ENCODE assay signal across 1 cellular context in genomic region chr2:72915907-72916742, GRCh38.
TF ChIP-seq lines count a peak whose summit lies in the region.

No MANE protein-coding gene starts in this region.

TF ChIP-seq in GM12878, 131 proteins besides CTCF, POLR2A, EP300 and RAD21 (continued from another document and continues in another):
- TF ChIP-seq USF2 (IDR thresholded peaks at IDR 0.05; ENCODE audit: borderline replicate concordance, low read depth, low read length) (no peak), RAD51 (IDR thresholded peaks at IDR 0.05) (no peak), TARDBP (IDR thresholded peaks at IDR 0.05; ENCODE audit: borderline replicate concordance) (no peak), PBX3 (IDR thresholded peaks at IDR 0.05; ENCODE audit: insufficient replicate concordance, low read depth, low read length) (no peak), STAT3 (IDR thresholded peaks at IDR 0.05; ENCODE audit: low read depth, low read length) (no peak), ZZZ3 (IDR thresholded peaks at IDR 0.05; ENCODE audit: control insufficient read depth, insufficient read length, low read depth) (no peak), PKNOX1 (IDR thresholded peaks at IDR 0.05) (peak; percentile 15; the same call in 1 of the 2 replicates), CREB1 (IDR thresholded peaks at IDR 0.05; ENCODE audit: low read depth) (no peak), E2F4 (IDR thresholded peaks at IDR 0.05; ENCODE audit: low read depth, low read length) (no peak), ZNF384 (IDR thresholded peaks at IDR 0.05; ENCODE audit: borderline replicate concordance, low read depth, low read length) (no peak), MXI1 (IDR thresholded peaks at IDR 0.05; ENCODE audit: low read depth, low read length) (no peak; the same call in 1 of the 2 replicates), ZNF217 (IDR thresholded peaks at IDR 0.05) (no peak), PAX8 (IDR thresholded peaks at IDR 0.05) (no peak), ATF3 (IDR thresholded peaks at IDR 0.05; ENCODE audit: borderline replicate concordance, extremely low read depth, low read depth, low read length) (no peak), ZBTB11 (CRISPR knock-in tag; IDR thresholded peaks at IDR 0.05) (no peak), FOXM1 (IDR thresholded peaks at IDR 0.05; ENCODE audit: low read depth, low read length) (no peak), PRDM15 (CRISPR knock-in tag; IDR thresholded peaks at IDR 0.05) (no peak), BCLAF1 (IDR thresholded peaks at IDR 0.05) (no peak), CEBPB (IDR thresholded peaks at IDR 0.05; ENCODE audit: borderline replicate concordance in 1 of 2, low read depth in 2 of 2, low read length in 2 of 2) (no peak), REST (IDR thresholded peaks at IDR 0.05; ENCODE audit: low read depth, low read length) (no peak), SMAD1 (IDR thresholded peaks at IDR 0.05; ENCODE audit: low read depth, partially characterized antibody) (no peak), RFX5 (IDR thresholded peaks at IDR 0.05; ENCODE audit: low read depth, low read length) (no peak), EED (IDR thresholded peaks at IDR 0.05; ENCODE audit: low read depth) (no peak), CBX3 (IDR thresholded peaks at IDR 0.05; ENCODE audit: borderline replicate concordance, low read depth) (no peak), SP1 (IDR thresholded peaks at IDR 0.05; ENCODE audit: low read depth, low read length) (peak; percentile 94), CREM (IDR thresholded peaks at IDR 0.05; ENCODE audit: low read depth) (0 out of 2 replicates have a peak, but pooled peaks have one; percentile 10), E2F8 (IDR thresholded peaks at IDR 0.05; ENCODE audit: low read depth, partially characterized antibody) (no peak), ZNF24 (IDR thresholded peaks at IDR 0.05) (peak; percentile 57; the same call in 1 of the 2 replicates), ZNF274 (IDR thresholded peaks at IDR 0.05; ENCODE audit: insufficient read depth, insufficient read length) (no peak), TBL1XR1 (IDR thresholded peaks at IDR 0.05; ENCODE audit: low read depth, low read length) (no peak), HDAC2 (IDR thresholded peaks at IDR 0.05) (no peak), HDAC6 (IDR thresholded peaks at IDR 0.05; ENCODE audit: unreplicated experiment) (peak; percentile 83)
